ENCODE assay signal across 1 cellular context in the genomic region with DNA sequence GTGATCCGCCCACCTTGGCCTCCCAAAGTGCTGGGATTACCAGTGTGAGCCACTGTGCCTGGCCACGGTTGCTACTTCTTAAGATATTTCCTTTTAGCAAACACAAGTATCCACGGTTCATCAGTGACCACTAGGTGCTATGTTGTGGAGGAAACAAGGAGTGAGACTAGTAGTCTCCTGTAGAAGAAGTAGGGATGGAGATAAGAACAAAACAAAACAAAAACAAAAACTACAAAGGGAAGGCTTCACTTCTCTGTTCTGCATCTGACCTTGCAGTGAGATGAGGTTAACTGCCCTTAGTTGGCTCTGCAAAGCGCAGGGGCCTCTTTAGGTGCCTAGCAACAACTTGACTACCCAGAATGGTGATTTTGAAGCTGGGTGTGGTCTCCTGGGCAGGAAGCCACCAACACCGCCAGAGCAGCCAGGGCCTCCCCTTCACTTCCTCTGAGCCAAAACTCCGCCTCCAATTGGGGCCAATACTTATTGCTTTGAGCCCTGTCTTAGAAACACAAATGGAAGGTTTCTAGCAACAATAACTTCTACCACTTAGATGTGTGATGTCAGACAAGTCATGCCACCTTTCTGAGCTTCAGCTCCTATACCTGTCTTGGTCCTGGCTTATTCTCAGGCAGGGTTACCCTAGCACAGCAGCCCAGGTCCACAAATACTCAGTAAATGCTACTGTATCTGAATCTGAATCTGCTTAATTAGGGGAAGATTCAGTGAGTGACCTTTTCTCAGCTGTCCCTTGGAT.
A peak's percentile ranks its signal among the peaks of the same experiment; 100 is the strongest.
TF ChIP-seq lines count a peak whose summit lies in the region.

No MANE protein-coding gene starts in this region.

TF ChIP-seq in HEK293, 187 proteins besides CTCF, POLR2A, EP300 and RAD21 (continued from another document):
- TF ChIP-seq, protein P1, sequence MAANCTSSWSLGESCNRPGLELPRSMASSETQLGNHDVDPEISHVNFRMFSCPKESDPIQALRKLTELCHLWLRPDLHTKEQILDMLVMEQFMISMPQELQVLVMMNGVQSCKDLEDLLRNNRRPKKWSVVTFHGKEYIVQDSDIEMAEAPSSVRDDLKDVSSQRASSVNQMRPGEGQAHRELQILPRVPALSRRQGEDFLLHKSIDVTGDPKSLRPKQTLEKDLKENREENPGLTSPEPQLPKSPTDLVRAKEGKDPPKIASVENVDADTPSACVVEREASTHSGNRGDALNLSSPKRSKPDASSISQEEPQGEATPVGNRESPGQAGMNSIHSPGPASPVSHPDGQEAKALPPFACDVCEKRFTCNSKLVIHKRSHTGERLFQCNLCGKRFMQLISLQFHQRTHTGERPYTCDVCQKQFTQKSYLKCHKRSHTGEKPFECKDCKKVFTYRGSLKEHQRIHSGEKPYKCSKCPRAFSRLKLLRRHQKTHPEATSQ (tag by site-specific recombination; IDR thresholded peaks at IDR 0.05) = no peak
- TF ChIP-seq, protein P2, sequence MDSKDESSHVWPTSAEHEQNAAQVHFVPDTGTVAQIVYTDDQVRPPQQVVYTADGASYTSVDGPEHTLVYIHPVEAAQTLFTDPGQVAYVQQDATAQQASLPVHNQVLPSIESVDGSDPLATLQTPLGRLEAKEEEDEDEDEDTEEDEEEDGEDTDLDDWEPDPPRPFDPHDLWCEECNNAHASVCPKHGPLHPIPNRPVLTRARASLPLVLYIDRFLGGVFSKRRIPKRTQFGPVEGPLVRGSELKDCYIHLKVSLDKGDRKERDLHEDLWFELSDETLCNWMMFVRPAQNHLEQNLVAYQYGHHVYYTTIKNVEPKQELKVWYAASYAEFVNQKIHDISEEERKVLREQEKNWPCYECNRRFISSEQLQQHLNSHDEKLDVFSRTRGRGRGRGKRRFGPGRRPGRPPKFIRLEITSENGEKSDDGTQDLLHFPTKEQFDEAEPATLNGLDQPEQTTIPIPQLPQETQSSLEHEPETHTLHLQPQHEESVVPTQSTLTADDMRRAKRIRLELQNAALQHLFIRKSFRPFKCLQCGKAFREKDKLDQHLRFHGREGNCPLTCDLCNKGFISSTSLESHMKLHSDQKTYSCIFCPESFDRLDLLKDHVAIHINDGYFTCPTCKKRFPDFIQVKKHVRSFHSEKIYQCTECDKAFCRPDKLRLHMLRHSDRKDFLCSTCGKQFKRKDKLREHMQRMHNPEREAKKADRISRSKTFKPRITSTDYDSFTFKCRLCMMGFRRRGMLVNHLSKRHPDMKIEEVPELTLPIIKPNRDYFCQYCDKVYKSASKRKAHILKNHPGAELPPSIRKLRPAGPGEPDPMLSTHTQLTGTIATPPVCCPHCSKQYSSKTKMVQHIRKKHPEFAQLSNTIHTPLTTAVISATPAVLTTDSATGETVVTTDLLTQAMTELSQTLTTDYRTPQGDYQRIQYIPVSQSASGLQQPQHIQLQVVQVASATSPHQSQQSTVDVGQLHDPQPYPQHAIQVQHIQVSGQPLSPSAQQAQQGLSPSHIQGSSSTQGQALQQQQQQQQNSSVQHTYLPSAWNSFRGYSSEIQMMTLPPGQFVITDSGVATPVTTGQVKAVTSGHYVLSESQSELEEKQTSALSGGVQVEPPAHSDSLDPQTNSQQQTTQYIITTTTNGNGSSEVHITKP (tag by site-specific recombination; IDR thresholded peaks at IDR 0.05) = peak; percentile 81
- TF ChIP-seq ZNF155 (tag by site-specific recombination; IDR thresholded peaks at IDR 0.05) (no peak), ZNF324 (tag by site-specific recombination; IDR thresholded peaks at IDR 0.05) (no peak), ZNF335 (tag by site-specific recombination; conservative IDR thresholded peaks at IDR 0.05) (peak; percentile 54), BCL6B (tag by site-specific recombination; IDR thresholded peaks at IDR 0.05) (peak; percentile 48; the same call in 1 of the 2 replicates), SP2 (tag by site-specific recombination; IDR thresholded peaks at IDR 0.05) (peak; percentile 45), ZNF394 (tag by site-specific recombination; IDR thresholded peaks at IDR 0.05; ENCODE audit: borderline replicate concordance) (no peak)
- TF ChIP-seq, protein P3, sequence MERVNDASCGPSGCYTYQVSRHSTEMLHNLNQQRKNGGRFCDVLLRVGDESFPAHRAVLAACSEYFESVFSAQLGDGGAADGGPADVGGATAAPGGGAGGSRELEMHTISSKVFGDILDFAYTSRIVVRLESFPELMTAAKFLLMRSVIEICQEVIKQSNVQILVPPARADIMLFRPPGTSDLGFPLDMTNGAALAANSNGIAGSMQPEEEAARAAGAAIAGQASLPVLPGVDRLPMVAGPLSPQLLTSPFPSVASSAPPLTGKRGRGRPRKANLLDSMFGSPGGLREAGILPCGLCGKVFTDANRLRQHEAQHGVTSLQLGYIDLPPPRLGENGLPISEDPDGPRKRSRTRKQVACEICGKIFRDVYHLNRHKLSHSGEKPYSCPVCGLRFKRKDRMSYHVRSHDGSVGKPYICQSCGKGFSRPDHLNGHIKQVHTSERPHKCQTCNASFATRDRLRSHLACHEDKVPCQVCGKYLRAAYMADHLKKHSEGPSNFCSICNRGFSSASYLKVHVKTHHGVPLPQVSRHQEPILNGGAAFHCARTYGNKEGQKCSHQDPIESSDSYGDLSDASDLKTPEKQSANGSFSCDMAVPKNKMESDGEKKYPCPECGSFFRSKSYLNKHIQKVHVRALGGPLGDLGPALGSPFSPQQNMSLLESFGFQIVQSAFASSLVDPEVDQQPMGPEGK (tag by site-specific recombination; IDR thresholded peaks at IDR 0.05) = 0 out of 2 replicates have a peak, but pooled peaks have one; percentile 19
- TF ChIP-seq, protein P4, sequence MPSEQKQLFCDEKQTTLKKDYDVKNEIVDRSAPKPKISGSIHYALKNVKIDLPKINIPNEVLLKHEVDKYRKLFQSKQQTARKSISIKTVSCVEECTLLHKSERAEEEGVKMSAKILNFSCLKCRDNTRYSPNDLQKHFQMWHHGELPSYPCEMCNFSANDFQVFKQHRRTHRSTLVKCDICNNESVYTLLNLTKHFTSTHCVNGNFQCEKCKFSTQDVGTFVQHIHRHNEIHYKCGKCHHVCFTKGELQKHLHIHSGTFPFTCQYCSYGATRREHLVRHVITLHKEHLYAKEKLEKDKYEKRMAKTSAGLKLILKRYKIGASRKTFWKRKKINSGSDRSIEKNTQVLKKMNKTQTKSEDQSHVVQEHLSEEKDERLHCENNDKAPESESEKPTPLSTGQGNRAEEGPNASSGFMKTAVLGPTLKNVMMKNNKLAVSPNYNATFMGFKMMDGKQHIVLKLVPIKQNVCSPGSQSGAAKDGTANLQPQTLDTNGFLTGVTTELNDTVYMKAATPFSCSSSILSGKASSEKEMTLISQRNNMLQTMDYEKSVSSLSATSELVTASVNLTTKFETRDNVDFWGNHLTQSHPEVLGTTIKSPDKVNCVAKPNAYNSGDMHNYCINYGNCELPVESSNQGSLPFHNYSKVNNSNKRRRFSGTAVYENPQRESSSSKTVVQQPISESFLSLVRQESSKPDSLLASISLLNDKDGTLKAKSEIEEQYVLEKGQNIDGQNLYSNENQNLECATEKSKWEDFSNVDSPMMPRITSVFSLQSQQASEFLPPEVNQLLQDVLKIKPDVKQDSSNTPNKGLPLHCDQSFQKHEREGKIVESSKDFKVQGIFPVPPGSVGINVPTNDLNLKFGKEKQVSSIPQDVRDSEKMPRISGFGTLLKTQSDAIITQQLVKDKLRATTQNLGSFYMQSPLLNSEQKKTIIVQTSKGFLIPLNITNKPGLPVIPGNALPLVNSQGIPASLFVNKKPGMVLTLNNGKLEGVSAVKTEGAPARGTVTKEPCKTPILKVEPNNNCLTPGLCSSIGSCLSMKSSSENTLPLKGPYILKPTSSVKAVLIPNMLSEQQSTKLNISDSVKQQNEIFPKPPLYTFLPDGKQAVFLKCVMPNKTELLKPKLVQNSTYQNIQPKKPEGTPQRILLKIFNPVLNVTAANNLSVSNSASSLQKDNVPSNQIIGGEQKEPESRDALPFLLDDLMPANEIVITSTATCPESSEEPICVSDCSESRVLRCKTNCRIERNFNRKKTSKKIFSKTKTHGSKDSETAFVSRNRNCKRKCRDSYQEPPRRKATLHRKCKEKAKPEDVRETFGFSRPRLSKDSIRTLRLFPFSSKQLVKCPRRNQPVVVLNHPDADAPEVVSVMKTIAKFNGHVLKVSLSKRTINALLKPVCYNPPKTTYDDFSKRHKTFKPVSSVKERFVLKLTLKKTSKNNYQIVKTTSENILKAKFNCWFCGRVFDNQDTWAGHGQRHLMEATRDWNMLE (tag by site-specific recombination; conservative IDR thresholded peaks at IDR 0.05; ENCODE audit: low read depth) = 0 out of 2 replicates have a peak, but pooled peaks have one; percentile 31
